ENCODE assay signal across 1 cellular context in genomic region chr6:26216015-26216885, GRCh38.
TF ChIP-seq lines count a peak whose summit lies in the region.

No MANE protein-coding gene starts in this region.

TF ChIP-seq in HepG2, 621 proteins besides CTCF, POLR2A, EP300 and RAD21 (continued from another document):
- TF ChIP-seq GRHL1 (CRISPR knock-in tag; conservative IDR thresholded peaks at IDR 0.05) (no peak), CBX2 (IDR thresholded peaks at IDR 0.05; ENCODE audit: low read depth, low read length) (no peak), CBX2 (CRISPR knock-in tag; IDR thresholded peaks at IDR 0.05; ENCODE audit: low read depth) (no peak), NFIB (CRISPR knock-in tag; IDR thresholded peaks at IDR 0.05; ENCODE audit: borderline replicate concordance) (no peak), ZNF280B (CRISPR knock-in tag; IDR thresholded peaks at IDR 0.05; ENCODE audit: borderline replicate concordance) (0 out of 2 replicates have a peak, but pooled peaks have one; percentile 70), ZBTB3 (CRISPR knock-in tag; IDR thresholded peaks at IDR 0.05; ENCODE audit: borderline replicate concordance, low read depth) (no peak), ZNF142 (CRISPR knock-in tag; IDR thresholded peaks at IDR 0.05) (no peak), MTF1 (CRISPR knock-in tag; IDR thresholded peaks at IDR 0.05) (no peak), ZFYVE20 (CRISPR knock-in tag; IDR thresholded peaks at IDR 0.05; ENCODE audit: borderline replicate concordance, low read depth) (0 out of 2 replicates have a peak, but pooled peaks have one; percentile 48), ZNF256 (CRISPR knock-in tag; conservative IDR thresholded peaks at IDR 0.05) (no peak), SNAPC4 (CRISPR knock-in tag; IDR thresholded peaks at IDR 0.05) (no peak)
